7 cellular contexts compared by ENCODE assay signal in the genomic region with DNA sequence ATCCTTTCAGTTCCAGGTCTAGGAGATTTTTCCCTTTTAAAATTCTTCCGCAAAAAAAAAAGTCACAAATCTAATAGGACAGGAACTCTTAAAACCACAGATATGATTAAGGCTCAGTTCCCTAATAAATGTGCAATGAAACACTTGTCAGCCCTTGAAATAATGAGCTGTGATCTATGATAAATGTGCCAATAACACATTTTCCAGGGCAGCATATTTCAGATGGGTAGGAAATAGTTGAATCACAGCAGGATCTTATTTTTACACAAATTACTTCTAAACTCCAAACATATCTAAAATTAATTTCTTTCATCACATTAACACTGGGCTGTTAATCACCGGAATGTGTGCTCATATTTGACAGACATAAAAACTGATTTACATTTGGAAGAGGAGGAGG.
"Had no signal": no experiment of that assay in that cellular context is flagged by ENCODE, and none has a peak within 500 bp of the region (broad histone marks: within the 10 kb centered on the region; RNA-seq: fewer than 3 reads in every experiment).

No MANE protein-coding gene starts in this region.

- DNase-seq: IMR-90, KBM-7, KG1 had no signal

- H3K27ac ChIP-seq: HL-60 had no signal

- FAIRE-seq: HepG2, HTR-8/SVneo, K562 had no signal

- H3K4me3 ChIP-seq: K562 had no signal
